9 cellular contexts compared by ENCODE assay signal in the genomic region with DNA sequence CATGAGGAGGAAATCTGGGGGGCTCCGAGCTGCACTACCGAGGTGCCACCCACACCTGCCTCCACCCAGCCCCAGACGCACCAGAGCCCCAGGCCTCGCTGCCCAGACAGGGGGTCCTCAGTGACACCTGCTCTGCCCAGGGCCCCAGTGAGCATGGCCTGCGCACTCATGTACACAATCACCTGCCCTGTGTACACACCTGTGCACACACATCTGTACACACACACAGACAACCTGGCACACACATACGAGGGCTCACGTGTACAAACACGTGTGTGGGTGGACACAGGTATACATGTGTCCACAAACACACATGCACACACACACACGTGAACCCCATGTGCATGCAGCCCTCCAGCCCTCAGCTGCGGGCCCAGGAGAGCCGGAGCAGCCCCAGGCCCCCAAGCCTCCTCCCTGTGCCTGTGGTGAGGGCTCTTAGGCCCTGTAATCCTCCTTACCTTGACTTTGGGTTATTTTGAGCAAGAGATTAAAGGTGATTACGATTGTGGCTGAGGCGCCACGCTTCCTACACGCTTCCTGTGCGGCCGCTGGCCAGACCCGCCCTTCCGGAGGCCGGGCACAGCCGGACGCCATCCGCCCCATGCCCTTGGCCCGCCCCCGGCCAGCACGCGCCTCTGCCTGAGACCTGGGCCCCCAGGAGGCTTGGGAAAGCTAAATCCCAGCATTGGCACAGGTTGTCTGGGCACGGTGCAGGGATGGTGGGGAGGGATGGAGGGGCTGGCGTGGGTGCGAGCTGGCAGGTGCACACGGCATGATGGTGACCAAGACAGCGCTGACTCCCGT.
A peak's percentile ranks its signal among the peaks of the same experiment; 100 is the strongest.
DNase-seq lines count a peak whose midpoint lies in the region; ATAC-seq and TF ChIP-seq lines count a peak whose summit lies in the region.
"Had no signal": no experiment of that assay in that cellular context is flagged by ENCODE, and none has a peak within 500 bp of the region (broad histone marks: within the 10 kb centered on the region; RNA-seq: fewer than 3 reads in every experiment).

No MANE protein-coding gene starts in this region.

- no peaks in the 10 kb centered on the region for H3K9me3 ChIP-seq in gastroesophageal sphincter

- peak overlapping the region; percentile 23 for H3K4me3 Mint-ChIP-seq in activated naive CD4-positive, alpha-beta T cell treated with anti-CD3 and anti-CD28 coated beads, Interleukin-2, amount 10 ng/mL, durations not matched to agents 7 days and 5 days
- no peak overlapping the region for H3K4me3 Mint-ChIP-seq in activated T-helper 1 cell treated with anti-CD3 and anti-CD28 coated beads, Interleukin-12 subunit alpha, Interleukin-12 subunit beta, Interleukin-2, Interleukin-4 antibody, amounts not matched to agents 30 ng/mL and 10 ng/mL and 1 ng/mL, durations not matched to agents 14 hours and 24 hours and 36 hours

- intact Hi-C loops in activated T-helper 1 cell treated with anti-CD3 and anti-CD28 coated beads, Interleukin-12 subunit alpha, Interleukin-12 subunit beta, Interleukin-2, Interleukin-4 antibody, amounts not matched to agents 30 ng/mL and 10 ng/mL and 1 ng/mL, durations not matched to agents 14 hours and 24 hours and 36 hours (cut with micrococcal nuclease) = no loop called here

- peak; percentile 37 for ATAC-seq in gastroesophageal sphincter

- TF ChIP-seq CTCF in gastroesophageal sphincter (IDR thresholded peaks at IDR 0.05) = no peak

- peak overlapping the region in 1 of 4 donors; percentile 24 for H3K27ac ChIP-seq in gastroesophageal sphincter

- peaks cover 0 to 19% (median 0%) of the 10 kb centered on the region in 3 donors for H3K4me1 ChIP-seq in gastroesophageal sphincter

- H3K36me3 ChIP-seq in gastroesophageal sphincter = no peaks in the 10 kb centered on the region

- CTCF ChIA-PET in activated naive CD4-positive, alpha-beta T cell treated with anti-CD3 and anti-CD28 coated beads, Interleukin-2, amount 10 ng/mL, durations not matched to agents 7 days and 5 days (lab: Charles Lee) = interaction anchor here (0.8 kb wide), 1 partner anchor 10 kb away, joined by 3 read pairs; no protein-coding TSS in a partner anchor

- peak overlapping the region; percentile 77 for H3K27ac Mint-ChIP-seq in activated naive CD4-positive, alpha-beta T cell treated with anti-CD3 and anti-CD28 coated beads, Interleukin-2, amount 10 ng/mL, durations not matched to agents 7 days and 5 days
- no peak overlapping the region for H3K27ac Mint-ChIP-seq in activated T-helper 1 cell treated with anti-CD3 and anti-CD28 coated beads, Interleukin-12 subunit alpha, Interleukin-12 subunit beta, Interleukin-2, Interleukin-4 antibody, amounts not matched to agents 30 ng/mL and 10 ng/mL and 1 ng/mL, durations not matched to agents 14 hours and 24 hours and 36 hours

- DNase-seq in activated naive CD4-positive, alpha-beta T cell treated with anti-CD3 and anti-CD28 coated beads, Interleukin-2, amount 10 ng/mL, durations not matched to agents 7 days and 5 days = peak; percentile 42
- DNase-seq in activated naive CD4-positive, alpha-beta T cell treated with anti-CD3 and anti-CD28 coated beads, Interleukin-2, amount 50 U/mL, for 16 hours = no peak
- DNase-seq in RKO (ENCODE audit: low spot score) (peak; percentile 75), iPS-NIHi7 (ENCODE audit: extremely low spot score) (no peak), SKM-1 treated with dmso at 0.1 percent for 144 hours (lab: John Stamatoyannopoulos, UW; ENCODE audit: unreplicated experiment) (no peak)
- DNase-seq in activated T-helper 1 cell treated with anti-CD3 and anti-CD28 coated beads, Interleukin-12 subunit alpha, Interleukin-12 subunit beta, Interleukin-2, Interleukin-4 antibody, amounts not matched to agents 30 ng/mL and 10 ng/mL and 1 ng/mL, durations not matched to agents 14 hours and 24 hours and 36 hours (ENCODE audit: low spot score) = no peak
- no peak for DNase-seq in stimulated activated CD4-positive, alpha-beta T cell treated with anti-CD3 and anti-CD28 coated beads, Interleukin-15, amount 100 ng/mL, for 24 hours

- WGBS in gastroesophageal sphincter (ENCODE audit: low coverage in 1 of 2), 2 donors = 90 to 92% methylated on average over 2 to 5 of the region's 33 CpGs

- H3K27me3 ChIP-seq in gastroesophageal sphincter = peaks cover 50% of the 10 kb centered on the region

- peaks cover 24% of the 10 kb centered on the region for H3K27me3 Mint-ChIP-seq in activated naive CD4-positive, alpha-beta T cell treated with anti-CD3 and anti-CD28 coated beads, Interleukin-2, amount 10 ng/mL, durations not matched to agents 7 days and 5 days
- H3K27me3 Mint-ChIP-seq in activated T-helper 1 cell treated with anti-CD3 and anti-CD28 coated beads, Interleukin-12 subunit alpha, Interleukin-12 subunit beta, Interleukin-2, Interleukin-4 antibody, amounts not matched to agents 30 ng/mL and 10 ng/mL and 1 ng/mL, durations not matched to agents 14 hours and 24 hours and 36 hours (ENCODE audit: insufficient read depth) = peaks cover 2% of the 10 kb centered on the region
- H3K27me3 Mint-ChIP-seq: CD4-positive, CD25-positive, alpha-beta regulatory T cell had no signal

- no peak for TF ChIP-seq POLR2A in gastroesophageal sphincter (IDR thresholded peaks at IDR 0.05)

- no peak for TF ChIP-seq EP300 in gastroesophageal sphincter (IDR thresholded peaks at IDR 0.05)

- no peaks in the 10 kb centered on the region for H3K36me3 Mint-ChIP-seq in activated naive CD4-positive, alpha-beta T cell treated with anti-CD3 and anti-CD28 coated beads, Interleukin-2, amount 10 ng/mL, durations not matched to agents 7 days and 5 days
- H3K36me3 Mint-ChIP-seq in activated T-helper 1 cell treated with anti-CD3 and anti-CD28 coated beads, Interleukin-12 subunit alpha, Interleukin-12 subunit beta, Interleukin-2, Interleukin-4 antibody, amounts not matched to agents 30 ng/mL and 10 ng/mL and 1 ng/mL, durations not matched to agents 14 hours and 24 hours and 36 hours (ENCODE audit: low read depth) = no peaks in the 10 kb centered on the region
- H3K36me3 Mint-ChIP-seq: CD4-positive, CD25-positive, alpha-beta regulatory T cell had no signal

- peaks cover 34% of the 10 kb centered on the region for H3K4me1 Mint-ChIP-seq in activated naive CD4-positive, alpha-beta T cell treated with anti-CD3 and anti-CD28 coated beads, Interleukin-2, amount 10 ng/mL, durations not matched to agents 7 days and 5 days
- no peaks in the 10 kb centered on the region for H3K4me1 Mint-ChIP-seq in activated T-helper 1 cell treated with anti-CD3 and anti-CD28 coated beads, Interleukin-12 subunit alpha, Interleukin-12 subunit beta, Interleukin-2, Interleukin-4 antibody, amounts not matched to agents 30 ng/mL and 10 ng/mL and 1 ng/mL, durations not matched to agents 14 hours and 24 hours and 36 hours (ENCODE audit: low read depth)

- no peaks in the 10 kb centered on the region for H3K9me3 Mint-ChIP-seq in activated naive CD4-positive, alpha-beta T cell treated with anti-CD3 and anti-CD28 coated beads, Interleukin-2, amount 10 ng/mL, durations not matched to agents 7 days and 5 days
- no peaks in the 10 kb centered on the region for H3K9me3 Mint-ChIP-seq in activated T-helper 1 cell treated with anti-CD3 and anti-CD28 coated beads, Interleukin-12 subunit alpha, Interleukin-12 subunit beta, Interleukin-2, Interleukin-4 antibody, amounts not matched to agents 30 ng/mL and 10 ng/mL and 1 ng/mL, durations not matched to agents 14 hours and 24 hours and 36 hours
- H3K9me3 Mint-ChIP-seq: CD4-positive, CD25-positive, alpha-beta regulatory T cell had no signal

- peak overlapping the region in 1 of 2 donors; percentile 6 for H3K4me3 ChIP-seq in gastroesophageal sphincter

Comparison
In these comparisons a context has a peak if more than half of its experiments do, and no peak if none do; other contexts are left out.
1. DNase-seq: peak in activated naive CD4-positive, alpha-beta T cell treated with anti-CD3 and anti-CD28 coated beads, Interleukin-2, amount 10 ng/mL, durations not matched to agents 7 days and 5 days (single experiment) and RKO (single experiment); none in activated naive CD4-positive, alpha-beta T cell treated with anti-CD3 and anti-CD28 coated beads, Interleukin-2, amount 50 U/mL, for 16 hours (single experiment), activated T-helper 1 cell treated with anti-CD3 and anti-CD28 coated beads, Interleukin-12 subunit alpha, Interleukin-12 subunit beta, Interleukin-2, Interleukin-4 antibody, amounts not matched to agents 30 ng/mL and 10 ng/mL and 1 ng/mL, durations not matched to agents 14 hours and 24 hours and 36 hours (single experiment), stimulated activated CD4-positive, alpha-beta T cell treated with anti-CD3 and anti-CD28 coated beads, Interleukin-15, amount 100 ng/mL, for 24 hours (single experiment), iPS-NIHi7 (single experiment) and SKM-1 treated with dmso at 0.1 percent for 144 hours (single experiment).